In genomic region chr17:4892063-4892410, GRCh38 we compare ENCODE assay signal across 39 cellular contexts. TPM values are rescaled to one million over a fixed set of nuclear protein-coding genes. Genes with fewer than 3 reads are reported as not detected.
"Had no signal": no experiment of that assay in that cellular context is flagged by ENCODE, and none has a peak within 500 bp of the region (broad histone marks: within the 10 kb centered on the region; RNA-seq: fewer than 3 reads in every experiment).

No MANE protein-coding gene starts in this region.

- H3K27me3 Mint-ChIP-seq: activated CD4-positive, alpha-beta memory T cell treated with anti-CD3 and anti-CD28 coated beads for 36 hours; activated CD4-positive, alpha-beta T cell treated with anti-CD3 and anti-CD28 coated beads for 36 hours; activated CD4-positive, alpha-beta T cell treated with anti-CD3 and anti-CD28 coated beads, Interleukin-2, amount 10 ng/mL, durations not matched to agents 24 days and 14 days; activated CD8-positive, alpha-beta memory T cell treated with anti-CD3 and anti-CD28 coated beads, Interleukin-2, amount 10 ng/mL, durations not matched to agents 7 days and 5 days; activated naive CD4-positive, alpha-beta T cell treated with anti-CD3 and anti-CD28 coated beads, Interleukin-2, amount 10 ng/mL, durations not matched to agents 7 days and 5 days; activated naive CD8-positive, alpha-beta T cell treated with anti-CD3 and anti-CD28 coated beads, Interleukin-2, amount 10 ng/mL, durations not matched to agents 7 days and 5 days; brain; dendritic cell treated with granulocyte-macrophage colony-stimulating factor and Interleukin-4, amounts not matched to agents 40 ng/mL and 50 ng/mL, for 4 days; T-helper 17 cell had no signal

- H3K36me3 Mint-ChIP-seq: activated naive CD4-positive, alpha-beta T cell treated with anti-CD3 and anti-CD28 coated beads, Interleukin-2, amount 50 U/mL, for 72 hours had no signal

- H3K4me1 Mint-ChIP-seq: activated CD4-positive, alpha-beta T cell treated with anti-CD3 and anti-CD28 coated beads for 36 hours; activated CD4-positive, alpha-beta T cell treated with anti-CD3 and anti-CD28 coated beads, Interleukin-2, amount 10 ng/mL, durations not matched to agents 24 days and 14 days; activated naive CD8-positive, alpha-beta T cell treated with anti-CD3 and anti-CD28 coated beads, Interleukin-2, amount 10 ng/mL, durations not matched to agents 7 days and 5 days; brain; endodermal cell had no signal

- H3K27me3 ChIP-seq: ascending aorta, breast epithelium, cardiac muscle cell, dorsolateral prefrontal cortex, esophagus muscularis mucosa, foreskin keratinocyte, gastrocnemius medialis, heart left ventricle had no signal

- H3K4me3 ChIP-seq: ascending aorta, breast epithelium, cardiac muscle cell, coronary artery, dorsolateral prefrontal cortex, esophagus muscularis mucosa, gastrocnemius medialis, heart left ventricle had no signal

- DNase-seq: activated CD4-positive, alpha-beta memory T cell treated with anti-CD3 and anti-CD28 coated beads for 36 hours; activated CD4-positive, alpha-beta T cell treated with anti-CD3 and anti-CD28 coated beads for 36 hours; activated CD4-positive, alpha-beta T cell treated with anti-CD3 and anti-CD28 coated beads, Interleukin-2, amount 10 ng/mL, durations not matched to agents 24 days and 14 days; activated CD4-positive, CD25-positive, alpha-beta regulatory T cell; activated CD4-positive, CD25-positive, alpha-beta regulatory T cell treated with anti-CD3 and anti-CD28 coated beads, Interleukin-2, amount 50 U/mL, for 72 hours; activated CD8-positive, alpha-beta memory T cell treated with anti-CD3 and anti-CD28 coated beads, Interleukin-2, amount 10 ng/mL, durations not matched to agents 7 days and 5 days; activated CD8-positive, alpha-beta memory T cell treated with anti-CD3 and anti-CD28 coated beads, Interleukin-2, amount 50 U/mL, for 4 hours; activated CD8-positive, alpha-beta T cell treated with anti-CD3 and anti-CD28 coated beads, Interleukin-2, amount 10 ng/mL, durations not matched to agents 7 days and 5 days; activated gamma-delta T cell; activated naive CD4-positive, alpha-beta T cell; activated naive CD4-positive, alpha-beta T cell treated with anti-CD3 and anti-CD28 coated beads, Interleukin-2, amount 10 ng/mL, durations not matched to agents 7 days and 5 days; activated naive CD8-positive, alpha-beta T cell treated with anti-CD3 and anti-CD28 coated beads, Interleukin-2, amount 10 ng/mL, durations not matched to agents 7 days and 5 days; activated T-cell treated with anti-CD3 and anti-CD28 coated beads, Interleukin-2, amount 50 U/mL, for 1 hour; activated T-cell treated with anti-CD3 and anti-CD28 coated beads, Interleukin-2, amount 50 U/mL, for 48 hours; central memory CD4-positive, alpha-beta T cell; dorsolateral prefrontal cortex; effector memory CD4-positive, alpha-beta T cell; endodermal cell; foreskin keratinocyte; gastrocnemius medialis; glutamatergic neuron; T-helper 1 cell; T-helper 17 cell; T1000 had no signal

- H3K27ac Mint-ChIP-seq: activated CD4-positive, alpha-beta memory T cell treated with anti-CD3 and anti-CD28 coated beads for 36 hours; activated CD4-positive, alpha-beta T cell treated with anti-CD3 and anti-CD28 coated beads for 36 hours; activated CD4-positive, alpha-beta T cell treated with anti-CD3 and anti-CD28 coated beads, Interleukin-2, amount 10 ng/mL, durations not matched to agents 24 days and 14 days; activated CD8-positive, alpha-beta memory T cell treated with anti-CD3 and anti-CD28 coated beads, Interleukin-2, amount 10 ng/mL, durations not matched to agents 7 days and 5 days; activated CD8-positive, alpha-beta T cell treated with anti-CD3 and anti-CD28 coated beads, Interleukin-2, amount 10 ng/mL, durations not matched to agents 7 days and 5 days; activated naive CD4-positive, alpha-beta T cell treated with anti-CD3 and anti-CD28 coated beads, Interleukin-2, amount 10 ng/mL, durations not matched to agents 7 days and 5 days; activated naive CD8-positive, alpha-beta T cell treated with anti-CD3 and anti-CD28 coated beads, Interleukin-2, amount 10 ng/mL, durations not matched to agents 7 days and 5 days; activated T-helper 1 cell treated with anti-CD3 and anti-CD28 coated beads, Interleukin-12 subunit alpha, Interleukin-12 subunit beta, Interleukin-2, Interleukin-4 antibody, amounts not matched to agents 30 ng/mL and 10 ng/mL and 1 ng/mL, durations not matched to agents 14 hours and 24 hours and 36 hours; activated T-helper 2 cell treated with anti-CD3 and anti-CD28 coated beads, Interferon-gamma antibody, Interleukin-2, Interleukin-4, amounts not matched to agents 10 μg/mL and 5 μg/mL and 100 μg/mL, durations not matched to agents 14 hours and 24 hours and 36 hours; brain; dendritic cell treated with granulocyte-macrophage colony-stimulating factor and Interleukin-4, amounts not matched to agents 40 ng/mL and 50 ng/mL, for 4 days; endodermal cell; T-helper 17 cell; T-helper 2 cell treated with Interferon-gamma antibody and Interleukin-4, amounts not matched to agents 5 μg/mL and 100 μg/mL, for 36 hours had no signal

- ATAC-seq: activated CD4-positive, alpha-beta T cell treated with anti-CD3 and anti-CD28 coated beads for 36 hours; activated CD8-positive, alpha-beta memory T cell treated with anti-CD3 and anti-CD28 coated beads, Interleukin-2, amount 10 ng/mL, durations not matched to agents 7 days and 5 days; activated CD8-positive, alpha-beta T cell treated with anti-CD3 and anti-CD28 coated beads, Interleukin-2, amount 10 ng/mL, durations not matched to agents 7 days and 5 days; activated naive CD4-positive, alpha-beta T cell treated with anti-CD3 and anti-CD28 coated beads, Interleukin-2, amount 50 U/mL, for 72 hours; foreskin keratinocyte; gastrocnemius medialis; heart left ventricle; T-helper 17 cell had no signal

- H3K9me3 Mint-ChIP-seq: activated CD4-positive, alpha-beta memory T cell treated with anti-CD3 and anti-CD28 coated beads for 36 hours; activated CD4-positive, alpha-beta T cell treated with anti-CD3 and anti-CD28 coated beads, Interleukin-2, amount 10 ng/mL, durations not matched to agents 24 days and 14 days; activated naive CD4-positive, alpha-beta T cell treated with anti-CD3 and anti-CD28 coated beads, Interleukin-2, amount 10 ng/mL, durations not matched to agents 7 days and 5 days; activated naive CD4-positive, alpha-beta T cell treated with anti-CD3 and anti-CD28 coated beads, Interleukin-2, amount 50 U/mL, for 72 hours; activated naive CD8-positive, alpha-beta T cell treated with anti-CD3 and anti-CD28 coated beads, Interleukin-2, amount 10 ng/mL, durations not matched to agents 7 days and 5 days; activated T-helper 1 cell treated with anti-CD3 and anti-CD28 coated beads, Interleukin-12 subunit alpha, Interleukin-12 subunit beta, Interleukin-2, Interleukin-4 antibody, amounts not matched to agents 30 ng/mL and 10 ng/mL and 1 ng/mL, durations not matched to agents 14 hours and 24 hours and 36 hours; activated T-helper 2 cell treated with anti-CD3 and anti-CD28 coated beads, Interferon-gamma antibody, Interleukin-2, Interleukin-4, amounts not matched to agents 10 μg/mL and 5 μg/mL and 100 μg/mL, durations not matched to agents 14 hours and 24 hours and 36 hours; brain; dendritic cell treated with granulocyte-macrophage colony-stimulating factor and Interleukin-4, amounts not matched to agents 40 ng/mL and 50 ng/mL, for 4 days; endodermal cell; T-helper 2 cell treated with Interferon-gamma antibody and Interleukin-4, amounts not matched to agents 5 μg/mL and 100 μg/mL, for 36 hours had no signal

- H3K9me3 ChIP-seq: ascending aorta, breast epithelium, esophagus muscularis mucosa, gastrocnemius medialis, heart left ventricle had no signal

- H3K4me1 ChIP-seq: ascending aorta, breast epithelium, foreskin keratinocyte, gastrocnemius medialis, heart left ventricle had no signal

- H3K4me3 Mint-ChIP-seq: activated CD4-positive, alpha-beta memory T cell treated with anti-CD3 and anti-CD28 coated beads for 36 hours; activated CD4-positive, alpha-beta T cell treated with anti-CD3 and anti-CD28 coated beads for 36 hours; activated CD4-positive, alpha-beta T cell treated with anti-CD3 and anti-CD28 coated beads, Interleukin-2, amount 10 ng/mL, durations not matched to agents 24 days and 14 days; activated CD8-positive, alpha-beta memory T cell treated with anti-CD3 and anti-CD28 coated beads, Interleukin-2, amount 10 ng/mL, durations not matched to agents 7 days and 5 days; activated CD8-positive, alpha-beta T cell treated with anti-CD3 and anti-CD28 coated beads, Interleukin-2, amount 10 ng/mL, durations not matched to agents 7 days and 5 days; activated naive CD4-positive, alpha-beta T cell treated with anti-CD3 and anti-CD28 coated beads, Interleukin-2, amount 10 ng/mL, durations not matched to agents 7 days and 5 days; activated naive CD8-positive, alpha-beta T cell treated with anti-CD3 and anti-CD28 coated beads, Interleukin-2, amount 10 ng/mL, durations not matched to agents 7 days and 5 days; activated T-helper 1 cell treated with anti-CD3 and anti-CD28 coated beads, Interleukin-12 subunit alpha, Interleukin-12 subunit beta, Interleukin-2, Interleukin-4 antibody, amounts not matched to agents 30 ng/mL and 10 ng/mL and 1 ng/mL, durations not matched to agents 14 hours and 24 hours and 36 hours; brain; dendritic cell treated with granulocyte-macrophage colony-stimulating factor and Interleukin-4, amounts not matched to agents 40 ng/mL and 50 ng/mL, for 4 days; endodermal cell; T-helper 17 cell; T-helper 2 cell treated with Interferon-gamma antibody and Interleukin-4, amounts not matched to agents 5 μg/mL and 100 μg/mL, for 36 hours had no signal

- H3K27ac ChIP-seq: ascending aorta, breast epithelium, cardiac muscle cell, coronary artery, dorsolateral prefrontal cortex, esophagus muscularis mucosa, foreskin keratinocyte, gastrocnemius medialis, heart left ventricle had no signal

RNA-seq across cellular contexts. Expression of gene C17orf107, which starts 7.3 kb away (rescaled TPM):
- total RNA-seq: ascending aorta had no signal

RNA-seq across cellular contexts. Expression of gene CHRNE, which starts 10.9 kb away (rescaled TPM):
- total RNA-seq: ascending aorta, foreskin keratinocyte had no signal

RNA-seq across cellular contexts. Expression of gene GP1BA, which starts 40.0 kb away (rescaled TPM):
- total RNA-seq: activated CD4-positive, alpha-beta memory T cell treated with anti-CD3 and anti-CD28 coated beads for 36 hours; activated CD4-positive, alpha-beta T cell treated with anti-CD3 and anti-CD28 coated beads for 36 hours; activated CD4-positive, alpha-beta T cell treated with anti-CD3 and anti-CD28 coated beads, Interleukin-2, amount 10 ng/mL, durations not matched to agents 24 days and 14 days; activated CD8-positive, alpha-beta memory T cell treated with anti-CD3 and anti-CD28 coated beads for 36 hours; activated CD8-positive, alpha-beta memory T cell treated with anti-CD3 and anti-CD28 coated beads, Interleukin-2, amount 10 ng/mL, durations not matched to agents 7 days and 5 days; activated CD8-positive, alpha-beta T cell treated with anti-CD3 and anti-CD28 coated beads, Interleukin-2, amount 10 ng/mL, durations not matched to agents 7 days and 5 days; activated naive CD4-positive, alpha-beta T cell treated with anti-CD3 and anti-CD28 coated beads, Interleukin-2, amount 50 U/mL, for 72 hours; activated naive CD8-positive, alpha-beta T cell treated with anti-CD3 and anti-CD28 coated beads, Interleukin-2, amount 10 ng/mL, durations not matched to agents 7 days and 5 days; activated T-helper 1 cell treated with anti-CD3 and anti-CD28 coated beads, Interleukin-12 subunit alpha, Interleukin-12 subunit beta, Interleukin-2, Interleukin-4 antibody, amounts not matched to agents 30 ng/mL and 10 ng/mL and 1 ng/mL, durations not matched to agents 14 hours and 24 hours and 36 hours; activated T-helper 2 cell treated with anti-CD3 and anti-CD28 coated beads, Interferon-gamma antibody, Interleukin-2, Interleukin-4, amounts not matched to agents 10 μg/mL and 5 μg/mL and 100 μg/mL, durations not matched to agents 14 hours and 24 hours and 36 hours; ascending aorta; breast epithelium; cardiac muscle cell; cerebellum; endodermal cell; epithelial cell of proximal tubule; foreskin keratinocyte; gastrocnemius medialis had no signal
- polyA plus RNA-seq: foreskin keratinocyte had no signal
